In genomic region chr11:120807414-120808150, GRCh38 we compare ENCODE assay signal across 9 cellular contexts.
DNase-seq lines count a peak whose midpoint lies in the region; ATAC-seq, FAIRE-seq and TF ChIP-seq lines count a peak whose summit lies in the region.
"Had no signal": no experiment of that assay in that cellular context is flagged by ENCODE, and none has a peak within 500 bp of the region (broad histone marks: within the 10 kb centered on the region; RNA-seq: fewer than 3 reads in every experiment).

No MANE protein-coding gene starts in this region.

- in situ Hi-C loops in astrocyte of the cerebellum (cut with HindIII; ENCODE audit: low sequenced_read_pairs), result no loop called here

- no peaks in the 10 kb centered on the region for H3K9me3 Mint-ChIP-seq in immature natural killer cell

- no peak for TF ChIP-seq EP300 in A549 (IDR thresholded peaks at IDR 0.05)

- TF ChIP-seq POLR2A in A549 (IDR thresholded peaks at IDR 0.05; ENCODE audit: low read length), result no peak
- no peak for TF ChIP-seq POLR2A in body of pancreas (IDR thresholded peaks at IDR 0.05)

- peak overlapping the region; percentile 11 to 83 (median 72) for H3K4me3 Mint-ChIP-seq in immature natural killer cell

- peak; percentile 86 to 90 for ATAC-seq in A549
- ATAC-seq in body of pancreas, result no peak
- ATAC-seq in GM19452 (IDR thresholded peaks at IDR 0.05; ENCODE audit: unreplicated experiment), result no peak

- TF ChIP-seq CTCF in A549 (IDR thresholded peaks at IDR 0.05) (no peak), HFF-Myc (IDR thresholded peaks at IDR 0.05; ENCODE audit: low read depth, low read length, missing control alignments) (no peak), astrocyte of the cerebellum (IDR thresholded peaks at IDR 0.05; ENCODE audit: low read depth, low read length, missing control alignments) (no peak), body of pancreas (IDR thresholded peaks at IDR 0.05) (no peak)

- H3K4me2 ChIP-seq in A549, result peak overlapping the region; percentile 57

- H3K36me3 Mint-ChIP-seq in immature natural killer cell, result peaks cover 0 to 6% (median 0%) of the 10 kb centered on the region in 3 donors

- intact Hi-C loops in body of pancreas (cut with DNase I), result no loop called here

- WGBS in A549 (ENCODE audit: missing lambda C conversion rate), result 30% methylated on average over 10 of the region's 13 CpGs
- WGBS in body of pancreas, 2 donors, result 38 to 49% methylated on average over 8 to 13 of the region's 13 CpGs

- no peak for FAIRE-seq in A549 (lab: Jason Lieb, UNC)
- FAIRE-seq: colon had no signal

- POLR2A ChIA-PET in A549 (lab: Yijun Ruan, JAX), result no interaction called here

- H3K27ac ChIP-seq in A549 (peak overlapping the region; percentile 20 to 72; a peak in 4 of 6 replicates), body of pancreas (no peak overlapping the region)
- no peak overlapping the region for H3K27ac ChIP-seq in effector memory CD4-positive, alpha-beta T cell (ENCODE audit: insufficient read depth, low read length, poor library complexity, severe bottlenecking)

- CTCF ChIA-PET in A549 (lab: Yijun Ruan, JAX), result no interaction called here

- no peaks in the 10 kb centered on the region for H3K36me3 ChIP-seq in effector memory CD4-positive, alpha-beta T cell (ENCODE audit: control insufficient read depth, insufficient read depth, low read length)
- H3K36me3 ChIP-seq in body of pancreas (replicated peaks in 1 of 2; ENCODE audit: insufficient read depth in 1 of 2, low read depth in 2 of 2), result no peaks in the 10 kb centered on the region

- H3K4me1 ChIP-seq in A549, result peaks cover 23% of the 10 kb centered on the region
- no peaks in the 10 kb centered on the region for H3K4me1 ChIP-seq in effector memory CD4-positive, alpha-beta T cell (ENCODE audit: control insufficient read depth, insufficient read depth, low read length, poor library complexity, severe bottlenecking)
- no peaks in the 10 kb centered on the region for H3K4me1 ChIP-seq in body of pancreas

- H3K4me3 ChIP-seq in A549, result no peak overlapping the region
- H3K4me3 ChIP-seq in HFF-Myc (replicated peaks; ENCODE audit: low read depth, low read length), result no peak overlapping the region
- H3K4me3 ChIP-seq in astrocyte of the cerebellum (ENCODE audit: low read depth, low read length), result no peak overlapping the region
- no peak overlapping the region for H3K4me3 ChIP-seq in effector memory CD4-positive, alpha-beta T cell (ENCODE audit: insufficient read depth, low read depth, low read length, poor library complexity, severe bottlenecking)
- H3K4me3 ChIP-seq in body of pancreas, result no peak overlapping the region

- H3K9me3 ChIP-seq in A549 (no peaks in the 10 kb centered on the region), body of pancreas (no peaks in the 10 kb centered on the region)
- H3K9me3 ChIP-seq in effector memory CD4-positive, alpha-beta T cell (ENCODE audit: control insufficient read depth, low read length), result no peaks in the 10 kb centered on the region

- H3K27me3 Mint-ChIP-seq in immature natural killer cell (ENCODE audit: low read depth in 3 of 3), result peaks cover 0 to 6% (median 3%) of the 10 kb centered on the region in 3 donors

- TF ChIP-seq RAD21 in A549 (conservative IDR thresholded peaks at IDR 0.05 in 1 of 2, IDR thresholded peaks at IDR 0.05 in 1 of 2), result no peak

- H3K27ac Mint-ChIP-seq in immature natural killer cell, result peak overlapping the region; percentile 48 to 93 (median 80)

- DNase-seq in A549 (ENCODE audit: low read depth in 1 of 2, low spot score in 1 of 2) (peak; percentile 71 to 78), HFF-Myc (ENCODE audit: extremely low read depth, low read depth) (peak; percentile 46), astrocyte of the cerebellum (ENCODE audit: low read depth) (peak; percentile 88), immature natural killer cell (no peak), retina (no peak), body of pancreas (no peak)
- no peak for DNase-seq in effector memory CD4-positive, alpha-beta T cell

- H3K27me3 ChIP-seq in effector memory CD4-positive, alpha-beta T cell (replicated peaks; ENCODE audit: control insufficient read depth, insufficient read depth, low read length, poor library complexity, severe bottlenecking), result peaks cover 2% of the 10 kb centered on the region
- H3K27me3 ChIP-seq in body of pancreas, result no peaks in the 10 kb centered on the region

- peaks cover 87 to 94% of the 10 kb centered on the region in 2 donors for H3K4me1 Mint-ChIP-seq in immature natural killer cell

TF ChIP-seq in A549, 52 proteins besides CTCF, POLR2A, EP300 and RAD21:
- TF ChIP-seq FOSB (CRISPR knock-in tag; IDR thresholded peaks at IDR 0.05) (no peak), SREBF2 (IDR thresholded peaks at IDR 0.05) (no peak), CEBPB (IDR thresholded peaks at IDR 0.05) (no peak), POLR2AphosphoS2 (conservative IDR thresholded peaks at IDR 0.05; ENCODE audit: low read length) (no peak), MAX (IDR thresholded peaks at IDR 0.05) (0 out of 2 replicates have a peak, but pooled peaks have one; percentile 31), MAFK (IDR thresholded peaks at IDR 0.05; ENCODE audit: partially characterized antibody) (peak; percentile 96), NFE2L2 (conservative IDR thresholded peaks at IDR 0.05; ENCODE audit: low read length) (peak; percentile 84), HDAC2 (IDR thresholded peaks at IDR 0.05) (no peak), ZC3H11A (IDR thresholded peaks at IDR 0.05) (no peak), ELK1 (IDR thresholded peaks at IDR 0.05; ENCODE audit: low read depth, low read length) (no peak), FOSL2 (IDR thresholded peaks at IDR 0.05) (peak; percentile 32; the same call in 1 of the 2 replicates), FOSL2 (CRISPR knock-in tag; IDR thresholded peaks at IDR 0.05) (peak; percentile 87), ESRRA (IDR thresholded peaks at IDR 0.05; ENCODE audit: borderline replicate concordance, low read length) (no peak)
TF ChIP-seq in A549: peak in this region for 4.

Comparison
In these comparisons a context has a peak if more than half of its experiments do, and no peak if none do; other contexts are left out.
1. ATAC-seq: peak in A549 (2 of 2); none in body of pancreas (single experiment) and GM19452 (single experiment).
2. DNase-seq: peak in A549 (2 of 2), HFF-Myc (single experiment) and astrocyte of the cerebellum (single experiment); none in immature natural killer cell (0 of 3), effector memory CD4-positive, alpha-beta T cell (0 of 3), retina (single experiment) and body of pancreas (0 of 4).
3. H3K27ac ChIP-seq: peak in A549 (2 of 2); none in effector memory CD4-positive, alpha-beta T cell (single experiment) and body of pancreas (0 of 4).